Comparison of ENCODE assay signal across 16 cellular contexts in the genomic region with DNA sequence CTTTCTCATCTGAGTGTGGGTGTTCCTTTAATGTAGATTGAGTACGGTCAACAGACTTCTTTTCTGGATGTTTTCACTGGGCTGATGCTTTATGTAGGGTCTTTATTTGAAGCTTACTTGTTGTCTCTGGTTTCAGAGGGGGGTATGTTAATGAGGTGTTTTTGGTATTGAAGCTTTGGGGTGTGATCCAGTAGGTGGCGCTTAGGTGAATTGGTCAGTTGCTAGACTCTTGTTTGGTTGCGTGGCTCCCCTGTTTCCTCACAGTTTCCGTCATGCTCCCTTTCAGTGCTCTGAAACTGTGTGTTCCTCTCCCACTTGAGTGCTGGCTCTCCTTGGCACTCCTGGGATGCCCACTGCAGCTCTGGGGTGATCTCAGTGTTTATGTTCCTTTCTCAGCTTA.
DNase-seq lines count a peak whose midpoint lies in the region; ATAC-seq, FAIRE-seq and TF ChIP-seq lines count a peak whose summit lies in the region.
"Had no signal": no experiment of that assay in that cellular context is flagged by ENCODE, and none has a peak within 500 bp of the region (broad histone marks: within the 10 kb centered on the region; RNA-seq: fewer than 3 reads in every experiment).

No MANE protein-coding gene starts in this region.

- H2BK5ac ChIP-seq in IMR-90 (ENCODE audit: low read depth, low read length, poor library complexity, severe bottlenecking), result no peak overlapping the region

- H3K4ac ChIP-seq in IMR-90 (ENCODE audit: low read depth, low read length), result no peak overlapping the region

- no peaks in the 10 kb centered on the region for H3K79me1 ChIP-seq in IMR-90 (ENCODE audit: low read depth in 1 of 2, low read length in 2 of 2)

- H4K20me1 ChIP-seq in IMR-90 (ENCODE audit: insufficient read depth, low read length), result no peaks in the 10 kb centered on the region

- TF ChIP-seq POLR2A in IMR-90 (IDR thresholded peaks at IDR 0.05; ENCODE audit: low read depth, low read length) (no peak), vagina (IDR thresholded peaks at IDR 0.05) (no peak)

- no peak overlapping the region for H3K9ac ChIP-seq in IMR-90 (ENCODE audit: low read depth, low read length)

- H2AK5ac ChIP-seq in IMR-90 (ENCODE audit: low read depth, low read length), result no peak overlapping the region

- TF ChIP-seq RAD21 in IMR-90 (IDR thresholded peaks at IDR 0.05; ENCODE audit: low read length), result no peak

- H3K9me3 ChIP-seq in IMR-90 (ENCODE audit: control insufficient read depth, insufficient read depth, low read length) (no peaks in the 10 kb centered on the region), iPS DF 6.9 (ENCODE audit: control insufficient read depth, insufficient read depth, low read length) (no peaks in the 10 kb centered on the region), vagina (no peaks in the 10 kb centered on the region)
- H3K9me3 ChIP-seq: gastrocnemius medialis, stomach had no signal

- 100% methylated on average over 1 of the region's 4 CpGs; no CpG with 5 or more reads in 1 of the 2 experiments for WGBS in IMR-90 (ENCODE audit: extremely low coverage in 2 of 2, insufficient read length in 1 of 2), 2 experiments
- WGBS in iPS DF 6.9 (ENCODE audit: insufficient coverage, insufficient read length), result no CpG with 5 or more reads among the region's 4 CpGs

- H3K27ac ChIP-seq in IMR-90 (ENCODE audit: insufficient read depth, low read length) (no peak overlapping the region), VCaP (no peak overlapping the region), iPS DF 6.9 (ENCODE audit: low read length) (no peak overlapping the region), vagina (no peak overlapping the region)
- H3K27ac ChIP-seq: gastrocnemius medialis, stomach had no signal

- H3K4me2 ChIP-seq in IMR-90 (ENCODE audit: low read depth, low read length), result no peak overlapping the region

- no peak overlapping the region for H2BK15ac ChIP-seq in IMR-90 (ENCODE audit: low read depth, low read length)

- no peak overlapping the region for H2AK9ac ChIP-seq in IMR-90 (replicated peaks; ENCODE audit: low read depth, low read length, poor library complexity)

- dilution Hi-C loops in IMR-90 (cut with HindIII; ENCODE audit: low sequenced_read_pairs, unreplicated experiment), result no loop called here

- H3K36me3 ChIP-seq in IMR-90 (ENCODE audit: control insufficient read depth, insufficient read depth, low read length), result no peaks in the 10 kb centered on the region
- no peaks in the 10 kb centered on the region for H3K36me3 ChIP-seq in iPS DF 6.9 (ENCODE audit: control insufficient read depth, insufficient read depth, low read length)
- no peaks in the 10 kb centered on the region for H3K36me3 ChIP-seq in vagina
- H3K36me3 ChIP-seq: gastrocnemius medialis, stomach had no signal

- no peak overlapping the region for H4K91ac ChIP-seq in IMR-90 (ENCODE audit: insufficient read depth, low read depth, low read length)

- peak overlapping the region; percentile 54 for H2AFZ ChIP-seq in IMR-90 (replicated peaks; ENCODE audit: low read length, poor library complexity)

- H4K8ac ChIP-seq in IMR-90 (ENCODE audit: low read depth in 2 of 2, low read length in 2 of 2), result no peak overlapping the region

- H2BK120ac ChIP-seq in IMR-90 (ENCODE audit: low read depth, low read length), result no peak overlapping the region

- no peak for ATAC-seq in IMR-90 (ENCODE audit: low read depth)
- ATAC-seq: gastrocnemius medialis; left cardiac atrium; naive thymus-derived CD8-positive, alpha-beta T cell had no signal

- H3K27me3 ChIP-seq in IMR-90 (ENCODE audit: control insufficient read depth, insufficient read depth, low read length), result 0 out of 2 replicates have a peak, but pooled peaks cover 2% of the 10 kb centered on the region
- H3K27me3 ChIP-seq in iPS DF 6.9 (ENCODE audit: control insufficient read depth, insufficient read depth, low read length), result no peaks in the 10 kb centered on the region
- no peaks in the 10 kb centered on the region for H3K27me3 ChIP-seq in vagina
- H3K27me3 ChIP-seq: gastrocnemius medialis had no signal

- BruUV-seq in IMR-90 (replicated peaks; lab: Mats Ljungman, UMichigan), result no TSS peak

- H3K9me1 ChIP-seq in IMR-90 (ENCODE audit: insufficient read depth, low read length), result no peaks in the 10 kb centered on the region

- no peak overlapping the region for H3K56ac ChIP-seq in IMR-90 (ENCODE audit: extremely low read depth, insufficient read depth, low read length)

- peak; percentile 25 for DNase-seq in ELF-1 (ENCODE audit: low read depth, low spot score)
- no peak for DNase-seq in IMR-90
- peak; percentile 27 for DNase-seq in iPS DF 6.9 (ENCODE audit: low read depth, low spot score)
- DNase-seq in epidermal melanocyte (ENCODE audit: insufficient read length, low spot score), result no peak
- no peak for DNase-seq in activated naive CD4-positive, alpha-beta T cell (lab: John Stamatoyannopoulos, UW)
- DNase-seq in HTR-8/SVneo (ENCODE audit: insufficient read length, low spot score), result no peak
- DNase-seq in vagina (ENCODE audit: extremely low spot score in 2 of 2), result no peak
- DNase-seq: activated naive CD8-positive, alpha-beta T cell treated with anti-CD3 and anti-CD28 coated beads, Interleukin-2, amount 10 ng/mL, durations not matched to agents 7 days and 5 days; cortex of kidney; gastrocnemius medialis; left cardiac atrium; naive thymus-derived CD8-positive, alpha-beta T cell; NCI-H1105; Right ventricle myocardium superior; stomach had no signal

- H3K18ac ChIP-seq in IMR-90 (ENCODE audit: low read depth, low read length), result no peak overlapping the region

- in situ Hi-C loops in IMR-90 (cut with MboI; ENCODE audit: low sequenced_read_pairs), result loop anchor here (5.0 kb wide), 2 partner anchors 410 to 525 kb away; partner anchors contain the start of gene ADAM12

- no peak overlapping the region for H3K14ac ChIP-seq in IMR-90 (replicated peaks; ENCODE audit: low read depth, low read length)

- intact Hi-C loops in IMR-90 (cut with micrococcal nuclease), result no loop called here
- intact Hi-C loops in vagina (cut with DNase I), result no loop called here

- no peak overlapping the region for H3K4me3 ChIP-seq in IMR-90 (ENCODE audit: insufficient read depth, low read depth, low read length)
- no peak overlapping the region for H3K4me3 ChIP-seq in iPS DF 6.9 (ENCODE audit: low read length)
- no peak overlapping the region for H3K4me3 ChIP-seq in vagina
- H3K4me3 ChIP-seq: gastrocnemius medialis, stomach had no signal

- H3K23ac ChIP-seq in IMR-90 (ENCODE audit: low read depth, low read length), result no peak overlapping the region

- no peak for TF ChIP-seq CTCF in IMR-90 (conservative IDR thresholded peaks at IDR 0.05; ENCODE audit: low read depth, low read length)
- TF ChIP-seq CTCF in VCaP (conservative IDR thresholded peaks at IDR 0.05), result peak; percentile 33; the same call in 1 of the 2 replicates
- no peak for TF ChIP-seq CTCF in vagina (IDR thresholded peaks at IDR 0.05)

- POLR2A ChIA-PET in IMR-90 (lab: Charles Lee; ENCODE audit: unreplicated experiment), result no interaction called here

- H2BK20ac ChIP-seq in IMR-90 (ENCODE audit: low read depth, low read length), result no peak overlapping the region

- H3K4me1 ChIP-seq in IMR-90 (ENCODE audit: control insufficient read depth, insufficient read depth, low read length), result 0 out of 2 replicates have a peak, but pooled peaks cover 2% of the 10 kb centered on the region
- no peaks in the 10 kb centered on the region for H3K4me1 ChIP-seq in iPS DF 6.9 (ENCODE audit: control insufficient read depth, insufficient read depth, low read length)
- no peaks in the 10 kb centered on the region for H3K4me1 ChIP-seq in vagina
- H3K4me1 ChIP-seq: gastrocnemius medialis, stomach had no signal

- no peak for FAIRE-seq in HTR-8/SVneo (lab: Jason Lieb, UNC)

- CTCF ChIA-PET in IMR-90 (lab: Yijun Ruan, JAX), result no interaction called here

- no peak overlapping the region for H4K5ac ChIP-seq in IMR-90 (ENCODE audit: low read depth, low read length)

TF ChIP-seq in IMR-90, 13 proteins besides CTCF, POLR2A, EP300 and RAD21:
- TF ChIP-seq NFE2L2 (IDR thresholded peaks at IDR 0.05; ENCODE audit: low read depth, low read length), result no peak
- TF ChIP-seq, protein P1, sequence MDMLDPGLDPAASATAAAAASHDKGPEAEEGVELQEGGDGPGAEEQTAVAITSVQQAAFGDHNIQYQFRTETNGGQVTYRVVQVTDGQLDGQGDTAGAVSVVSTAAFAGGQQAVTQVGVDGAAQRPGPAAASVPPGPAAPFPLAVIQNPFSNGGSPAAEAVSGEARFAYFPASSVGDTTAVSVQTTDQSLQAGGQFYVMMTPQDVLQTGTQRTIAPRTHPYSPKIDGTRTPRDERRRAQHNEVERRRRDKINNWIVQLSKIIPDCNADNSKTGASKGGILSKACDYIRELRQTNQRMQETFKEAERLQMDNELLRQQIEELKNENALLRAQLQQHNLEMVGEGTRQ (IDR thresholded peaks at IDR 0.05; ENCODE audit: low read depth, low read length), result no peak
- TF ChIP-seq FOS (IDR thresholded peaks at IDR 0.05; ENCODE audit: low read depth, low read length), result no peak
- TF ChIP-seq, protein P2, sequence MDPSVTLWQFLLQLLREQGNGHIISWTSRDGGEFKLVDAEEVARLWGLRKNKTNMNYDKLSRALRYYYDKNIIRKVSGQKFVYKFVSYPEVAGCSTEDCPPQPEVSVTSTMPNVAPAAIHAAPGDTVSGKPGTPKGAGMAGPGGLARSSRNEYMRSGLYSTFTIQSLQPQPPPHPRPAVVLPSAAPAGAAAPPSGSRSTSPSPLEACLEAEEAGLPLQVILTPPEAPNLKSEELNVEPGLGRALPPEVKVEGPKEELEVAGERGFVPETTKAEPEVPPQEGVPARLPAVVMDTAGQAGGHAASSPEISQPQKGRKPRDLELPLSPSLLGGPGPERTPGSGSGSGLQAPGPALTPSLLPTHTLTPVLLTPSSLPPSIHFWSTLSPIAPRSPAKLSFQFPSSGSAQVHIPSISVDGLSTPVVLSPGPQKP (IDR thresholded peaks at IDR 0.05; ENCODE audit: borderline replicate concordance, low read depth, low read length), result no peak
- no peak for TF ChIP-seq MXI1 (IDR thresholded peaks at IDR 0.05; ENCODE audit: borderline replicate concordance, low read depth, low read length)

Comparison
In these comparisons a context has a peak if more than half of its experiments do, and no peak if none do; other contexts are left out.
1. DNase-seq: peak in ELF-1 (single experiment) and iPS DF 6.9 (single experiment); none in IMR-90 (single experiment), epidermal melanocyte (single experiment), activated naive CD4-positive, alpha-beta T cell (0 of 4), HTR-8/SVneo (single experiment) and vagina (0 of 2).